Comparison of ENCODE assay signal across 8 cellular contexts in genomic region chr11:111911563-111912401, GRCh38. TPM values are rescaled to one million over a fixed set of nuclear protein-coding genes. Genes with fewer than 3 reads are reported as not detected.
DNase-seq lines count a peak whose midpoint lies in the region; ATAC-seq, FAIRE-seq and TF ChIP-seq lines count a peak whose summit lies in the region.

CRYAB (minus strand) TSS chr11:111911770; CDS start chr11:111911724, 46 bp downstream.

- peaks cover 21 to 37% of the 10 kb centered on the region in 2 experiments for H3K4me1 Mint-ChIP-seq in H9
- H3K4me1 Mint-ChIP-seq in stimulated activated memory B cell treated with anti-CD40 and anti-IgM and Interleukin-4, amounts not matched to agents 10 μg/mL and 1 μg/mL and 100 μg/mL, for 72 hours: no peaks in the 10 kb centered on the region

- H4K20me1 ChIP-seq in H9 (ENCODE audit: control insufficient read depth, insufficient read depth, insufficient read length): no peaks in the 10 kb centered on the region

- no peak within 1 kb of the TSS for H4K5ac ChIP-seq in H9 (ENCODE audit: insufficient read length, low read depth, low read length)

- H3K56ac ChIP-seq in H9 (ENCODE audit: insufficient read length, low read depth, low read length): no peak within 1 kb of the TSS

- H3K27me3 ChIP-seq in H9 (ENCODE audit: insufficient read depth, low read length) (no peaks in the 10 kb centered on the region), bronchial epithelial cell (ENCODE audit: control insufficient read depth, insufficient read depth, low read length) (no peaks in the 10 kb centered on the region), skeletal muscle satellite cell (ENCODE audit: control insufficient read depth, insufficient read depth, low read length) (no peaks in the 10 kb centered on the region)

- no peak for ATAC-seq in GM21515 (IDR thresholded peaks at IDR 0.05; ENCODE audit: unreplicated experiment)
- ATAC-seq in stimulated activated memory B cell treated with anti-CD40 and anti-IgM and Interleukin-4, amounts not matched to agents 10 μg/mL and 1 μg/mL and 100 μg/mL, for 72 hours: no peak

- H3K4ac ChIP-seq in H9 (ENCODE audit: low read depth, low read length): no peak within 1 kb of the TSS

- no peak within 1 kb of the TSS for H3K18ac ChIP-seq in H9 (ENCODE audit: insufficient read length, low read depth, low read length)

- H3K36me3 ChIP-seq in bronchial epithelial cell (ENCODE audit: control insufficient read depth, insufficient read depth, low read length) (no peaks in the 10 kb centered on the region), skeletal muscle satellite cell (ENCODE audit: insufficient read depth, low read length) (peaks cover 25% of the 10 kb centered on the region)

- no peak within 1 kb of the TSS for H2BK5ac ChIP-seq in H9 (ENCODE audit: insufficient read length, low read length)

- H3K27ac ChIP-seq in H9 (ENCODE audit: insufficient read length, low read depth, low read length): no peak within 1 kb of the TSS

- H3K4me3 Mint-ChIP-seq in H9: no peak within 1 kb of the TSS; a peak in 1 of 5 replicates
- no peak within 1 kb of the TSS for H3K4me3 Mint-ChIP-seq in stimulated activated memory B cell treated with anti-CD40 and anti-IgM and Interleukin-4, amounts not matched to agents 10 μg/mL and 1 μg/mL and 100 μg/mL, for 72 hours

- no peaks in the 10 kb centered on the region for H3K79me1 ChIP-seq in H9 (ENCODE audit: insufficient read depth, low read depth, low read length, poor library complexity, severe bottlenecking)

- H3K4me1 ChIP-seq in H9 (ENCODE audit: insufficient read depth, low read length) (0 out of 2 replicates have a peak, but pooled peaks cover 2% of the 10 kb centered on the region), skeletal muscle satellite cell (ENCODE audit: control insufficient read depth, insufficient read depth, low read length) (peaks cover 47% of the 10 kb centered on the region)

- no peak within 1 kb of the TSS for H2BK20ac ChIP-seq in H9 (ENCODE audit: low read depth, low read length, poor library complexity, severe bottlenecking)

- no peak within 1 kb of the TSS for H2AFZ ChIP-seq in H9 (ENCODE audit: low read length)

- H3K14ac ChIP-seq in H9 (ENCODE audit: insufficient read depth, low read length): no peak within 1 kb of the TSS

- H3K79me2 ChIP-seq in H9 (ENCODE audit: insufficient read depth, low read length): no peaks in the 10 kb centered on the region

- H3K4me3 ChIP-seq in bronchial epithelial cell (ENCODE audit: low read depth, low read length) (peak within 1 kb of the TSS; percentile 5), skeletal muscle satellite cell (ENCODE audit: low read length) (peak within 1 kb of the TSS; percentile 77)

- DNase-seq in H9 (peak; percentile 39), bronchial epithelial cell (ENCODE audit: low read depth) (peak; percentile 98), iPS-NIHi7 (ENCODE audit: extremely low spot score) (peak; percentile 29), T-helper 2 cell (no peak), GM19238 (ENCODE audit: insufficient read length, low spot score) (no peak)

- no peaks in the 10 kb centered on the region for H3K27me3 Mint-ChIP-seq in H9 (ENCODE audit: low read depth)
- H3K27me3 Mint-ChIP-seq in stimulated activated memory B cell treated with anti-CD40 and anti-IgM and Interleukin-4, amounts not matched to agents 10 μg/mL and 1 μg/mL and 100 μg/mL, for 72 hours: peaks cover 60% of the 10 kb centered on the region

- no peaks in the 10 kb centered on the region for H3K9me3 Mint-ChIP-seq in H9
- no peaks in the 10 kb centered on the region for H3K9me3 Mint-ChIP-seq in stimulated activated memory B cell treated with anti-CD40 and anti-IgM and Interleukin-4, amounts not matched to agents 10 μg/mL and 1 μg/mL and 100 μg/mL, for 72 hours

- H4K8ac ChIP-seq in H9 (replicated peaks; ENCODE audit: insufficient read length, low read depth, low read length): no peak within 1 kb of the TSS

- H2BK12ac ChIP-seq in H9 (ENCODE audit: insufficient read length, low read depth, low read length): no peak within 1 kb of the TSS

- H3K4me2 ChIP-seq in H9 (ENCODE audit: insufficient read depth, insufficient read length, low read length) (no peak within 1 kb of the TSS), skeletal muscle satellite cell (ENCODE audit: low read length) (peak within 1 kb of the TSS; percentile 96)

- TF ChIP-seq CTCF in H9 (conservative IDR thresholded peaks at IDR 0.05) (no peak), bronchial epithelial cell (IDR thresholded peaks at IDR 0.05; ENCODE audit: insufficient read depth, low read length, severe bottlenecking) (no peak)

- no CpG with 5 or more reads among the region's 17 CpGs for WGBS in H9 (ENCODE audit: extremely low coverage, insufficient read length, low lambda C conversion rate)

- no peak within 1 kb of the TSS for H3K23ac ChIP-seq in H9 (ENCODE audit: insufficient read length, low read depth, low read length)

- no peak within 1 kb of the TSS for H4K91ac ChIP-seq in H9 (ENCODE audit: insufficient read length, low read depth, low read length)

- no peak within 1 kb of the TSS for H3T11ph ChIP-seq in H9 (ENCODE audit: low read length)

- no peak within 1 kb of the TSS for H2AK5ac ChIP-seq in H9 (ENCODE audit: insufficient read length, low read length)

- no peaks in the 10 kb centered on the region for H3K23me2 ChIP-seq in H9 (ENCODE audit: insufficient read length, low read depth, low read length, poor library complexity, severe bottlenecking)

- no peak within 1 kb of the TSS for H2BK120ac ChIP-seq in H9 (ENCODE audit: low read depth, low read length, poor library complexity, severe bottlenecking)

- H3K9me3 ChIP-seq in H9 (ENCODE audit: control insufficient read depth, low read depth, low read length) (no peaks in the 10 kb centered on the region), skeletal muscle satellite cell (replicated peaks; ENCODE audit: low read length) (no peaks in the 10 kb centered on the region)

- H3K36me3 Mint-ChIP-seq in H9 (ENCODE audit: insufficient read depth in 1 of 3, low read depth in 3 of 3): no peaks in the 10 kb centered on the region
- H3K36me3 Mint-ChIP-seq in stimulated activated memory B cell treated with anti-CD40 and anti-IgM and Interleukin-4, amounts not matched to agents 10 μg/mL and 1 μg/mL and 100 μg/mL, for 72 hours: no peaks in the 10 kb centered on the region

- peak; percentile 97 for FAIRE-seq in bronchial epithelial cell (lab: Jason Lieb, UNC)

- peak within 1 kb of the TSS in 1 of 3 experiments; percentile 93; a peak in 1 of 7 replicates for H3K27ac Mint-ChIP-seq in H9
- H3K27ac Mint-ChIP-seq in stimulated activated memory B cell treated with anti-CD40 and anti-IgM and Interleukin-4, amounts not matched to agents 10 μg/mL and 1 μg/mL and 100 μg/mL, for 72 hours: no peak within 1 kb of the TSS

- H3K9ac ChIP-seq in H9 (ENCODE audit: extremely low read depth, insufficient read length, low read length) (no peak within 1 kb of the TSS), skeletal muscle satellite cell (ENCODE audit: low read depth, low read length) (peak within 1 kb of the TSS; percentile 98)

- H2BK15ac ChIP-seq in H9 (ENCODE audit: low read depth, low read length): no peak within 1 kb of the TSS

RNA-seq across cellular contexts. Expression of gene CRYAB, which starts in this region (rescaled TPM):
- 1.1 TPM in 1 of 2 replicates, not detected in the other for total RNA-seq in H9 (2021)
- 1.2 TPM in 1 of 2 replicates, not detected in the other for total RNA-seq in bronchial epithelial cell
- 23.1 and 30.1 TPM in 2 replicates for total RNA-seq in skeletal muscle satellite cell (2012; rRNA removed)

Comparison
In these comparisons a context has a peak if more than half of its experiments do, and no peak if none do; other contexts are left out.
1. DNase-seq: peak in H9 (single experiment), bronchial epithelial cell (single experiment) and iPS-NIHi7 (single experiment); none in T-helper 2 cell (0 of 5) and GM19238 (single experiment).